In the genomic region with DNA sequence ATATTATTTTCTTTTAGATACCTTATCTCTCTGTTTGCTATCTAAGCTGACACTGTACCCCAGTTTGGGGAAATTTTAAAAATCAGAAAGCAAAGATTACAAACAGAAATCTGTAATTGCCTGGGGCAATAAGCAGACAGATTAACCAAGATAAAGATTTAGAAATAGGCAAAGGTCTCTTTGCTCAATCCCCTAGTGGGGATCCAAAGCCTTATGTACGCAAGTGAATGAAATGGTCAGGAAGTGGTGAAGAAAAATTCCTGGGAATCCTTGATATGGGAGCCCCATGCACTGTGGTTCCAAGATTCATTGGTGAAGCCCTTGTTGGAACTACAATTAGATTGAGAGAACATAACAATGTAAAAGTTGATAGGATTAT, we compare ENCODE assay signal across 21 cellular contexts.
A peak's percentile ranks its signal among the peaks of the same experiment; 100 is the strongest.
DNase-seq lines count a peak whose midpoint lies in the region; ATAC-seq, FAIRE-seq and TF ChIP-seq lines count a peak whose summit lies in the region.
"Had no signal": no experiment of that assay in that cellular context is flagged by ENCODE, and none has a peak within 500 bp of the region (broad histone marks: within the 10 kb centered on the region; RNA-seq: fewer than 3 reads in every experiment).

No MANE protein-coding gene starts in this region.

- H3K4me3 ChIP-seq in astrocyte of the cerebellum (ENCODE audit: low read depth, low read length) (no peak overlapping the region), right lobe of liver (no peak overlapping the region), kidney (ENCODE audit: low read length in 2 of 2) (no peak overlapping the region)
- H3K4me3 ChIP-seq: GM12878 had no signal

- peak; percentile 67 to 84 (median 81) for ATAC-seq in right lobe of liver
- ATAC-seq: GM12878 had no signal

- WGBS in right lobe of liver (ENCODE audit: insufficient coverage, low coverage, low lambda C conversion rate, missing lambda C conversion rate): 0% methylated on average over 1 of the region's 1 CpG

- TF ChIP-seq CTCF in astrocyte of the cerebellum (IDR thresholded peaks at IDR 0.05; ENCODE audit: low read depth, low read length, missing control alignments): no peak
- no peak for TF ChIP-seq CTCF in right lobe of liver (IDR thresholded peaks at IDR 0.05)
- no peak for TF ChIP-seq CTCF in kidney (IDR thresholded peaks at IDR 0.05; ENCODE audit: borderline replicate concordance, extremely low read depth, insufficient read depth)

- FAIRE-seq in kidney (lab: Jason Lieb, UNC): no peak
- FAIRE-seq: D721Med, GM12878, GM18507 had no signal

- H3K36me3 ChIP-seq in right lobe of liver: no peaks in the 10 kb centered on the region
- H3K36me3 ChIP-seq in kidney (ENCODE audit: control insufficient read depth in 1 of 2, insufficient read depth in 2 of 2, low read length in 2 of 2): no peaks in the 10 kb centered on the region

- DNase-seq in LoVo (ENCODE audit: low spot score) (peak; percentile 12), astrocyte of the cerebellum (ENCODE audit: low read depth) (peak; percentile 12), right lobe of liver (no peak), G401 (ENCODE audit: low spot score) (no peak), RKO (ENCODE audit: low spot score) (no peak), kidney (no peak), HEK293T (ENCODE audit: extremely low spot score) (no peak)
- DNase-seq: CD4-positive, alpha-beta memory T cell; DMS79; GDM1; HFFc6; KBM-7; NCI-H1436; NCI-H2029; NCI-H2171 treated with DMSO at 0.1 percent for 48 hours; NCI-H748 treated with DMSO at 0.1 percent for 48 hours; SW 1271 had no signal

- CTCF ChIA-PET in HEK293T (lab: Yijun Ruan, JAX): no interaction called here

- peak overlapping the region in 2 of 3 donors; percentile 12 to 26 for H3K27ac ChIP-seq in right lobe of liver
- no peak overlapping the region for H3K27ac ChIP-seq in kidney (ENCODE audit: low read depth in 2 of 2, low read length in 2 of 2)
- H3K27ac ChIP-seq: HL-60 had no signal

- in situ Hi-C loops in astrocyte of the cerebellum (cut with HindIII; ENCODE audit: low sequenced_read_pairs): no loop called here
- in situ Hi-C loops in G401 (cut with HindIII; ENCODE audit: low sequenced_read_pairs): no loop called here

- H3K9me3 ChIP-seq in right lobe of liver: no peaks in the 10 kb centered on the region
- no peaks in the 10 kb centered on the region for H3K9me3 ChIP-seq in kidney (ENCODE audit: control insufficient read depth in 1 of 2, low read length in 2 of 2)

- intact Hi-C loops in right lobe of liver (cut with DNase I): no loop called here
- intact Hi-C loops in kidney (cut with DNase I): no loop called here

- TF ChIP-seq POLR2A in right lobe of liver (IDR thresholded peaks at IDR 0.05): no peak

- no peak overlapping the region for H3K9ac ChIP-seq in kidney (ENCODE audit: low read length in 2 of 2)

- no peaks in the 10 kb centered on the region for H3K27me3 ChIP-seq in right lobe of liver

- POLR2A ChIA-PET in HEK293T (lab: Yijun Ruan, JAX): no interaction called here

- peaks cover 0 to 31% (median 7%) of the 10 kb centered on the region in 4 donors for H3K4me1 ChIP-seq in right lobe of liver
- no peaks in the 10 kb centered on the region for H3K4me1 ChIP-seq in kidney (ENCODE audit: control insufficient read depth in 1 of 2, insufficient read depth in 1 of 2, low read depth in 1 of 2, low read length in 2 of 2)

TF ChIP-seq in HEK293T, 16 proteins besides CTCF, POLR2A, EP300 and RAD21:
- TF ChIP-seq TARDBP (IDR thresholded peaks at IDR 0.05) (no peak), ZNF384 (IDR thresholded peaks at IDR 0.05) (no peak), HDGF (IDR thresholded peaks at IDR 0.05; ENCODE audit: borderline replicate concordance) (no peak), FOXA1 (IDR thresholded peaks at IDR 0.05) (no peak), BHLHE40 (IDR thresholded peaks at IDR 0.05; ENCODE audit: borderline replicate concordance) (no peak), SUZ12 (IDR thresholded peaks at IDR 0.05) (no peak), L3MBTL2 (conservative IDR thresholded peaks at IDR 0.05) (no peak), ARNT (IDR thresholded peaks at IDR 0.05) (no peak), ELF4 (IDR thresholded peaks at IDR 0.05) (no peak), LEF1 (IDR thresholded peaks at IDR 0.05; ENCODE audit: borderline replicate concordance) (no peak), CTBP1 (IDR thresholded peaks at IDR 0.05; ENCODE audit: borderline replicate concordance) (no peak), FOXK2 (IDR thresholded peaks at IDR 0.05) (no peak), FOXM1 (IDR thresholded peaks at IDR 0.05; ENCODE audit: borderline replicate concordance) (no peak), SP1 (IDR thresholded peaks at IDR 0.05) (no peak)
- TF ChIP-seq, protein P1, sequence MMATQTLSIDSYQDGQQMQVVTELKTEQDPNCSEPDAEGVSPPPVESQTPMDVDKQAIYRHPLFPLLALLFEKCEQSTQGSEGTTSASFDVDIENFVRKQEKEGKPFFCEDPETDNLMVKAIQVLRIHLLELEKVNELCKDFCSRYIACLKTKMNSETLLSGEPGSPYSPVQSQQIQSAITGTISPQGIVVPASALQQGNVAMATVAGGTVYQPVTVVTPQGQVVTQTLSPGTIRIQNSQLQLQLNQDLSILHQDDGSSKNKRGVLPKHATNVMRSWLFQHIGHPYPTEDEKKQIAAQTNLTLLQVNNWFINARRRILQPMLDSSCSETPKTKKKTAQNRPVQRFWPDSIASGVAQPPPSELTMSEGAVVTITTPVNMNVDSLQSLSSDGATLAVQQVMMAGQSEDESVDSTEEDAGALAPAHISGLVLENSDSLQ (IDR thresholded peaks at IDR 0.05): no peak

Comparison
In these comparisons a context has a peak if more than half of its experiments do, and no peak if none do; other contexts are left out.
1. DNase-seq: peak in LoVo (single experiment) and astrocyte of the cerebellum (single experiment); none in right lobe of liver (0 of 3), G401 (single experiment), RKO (single experiment), kidney (single experiment) and HEK293T (single experiment).
2. H3K27ac ChIP-seq: peak in right lobe of liver (2 of 3); none in kidney (0 of 2).